In genomic region chr18:34767601-34768027, GRCh38 we compare ENCODE assay signal across 11 cellular contexts. TPM values are rescaled to one million over a fixed set of nuclear protein-coding genes. Genes with fewer than 3 reads are reported as not detected.
DNase-seq lines count a peak whose midpoint lies in the region; ATAC-seq and TF ChIP-seq lines count a peak whose summit lies in the region.
"Had no signal": no experiment of that assay in that cellular context is flagged by ENCODE, and none has a peak within 500 bp of the region (broad histone marks: within the 10 kb centered on the region; RNA-seq: fewer than 3 reads in every experiment).

No MANE protein-coding gene starts in this region.

- H3K36me3 ChIP-seq in brain microvascular endothelial cell (replicated peaks) (no peaks in the 10 kb centered on the region), osteoblast (ENCODE audit: insufficient read depth, low read length) (no peaks in the 10 kb centered on the region)

- H3K4me3 ChIP-seq in brain microvascular endothelial cell (ENCODE audit: low read depth, low read length), result no peak overlapping the region
- H3K4me3 ChIP-seq in osteoblast (ENCODE audit: insufficient read depth, low read length), result no peak overlapping the region
- H3K4me3 ChIP-seq: SK-N-MC had no signal

- TF ChIP-seq CTCF in brain microvascular endothelial cell (IDR thresholded peaks at IDR 0.05; ENCODE audit: low read depth, low read length, missing control alignments) (no peak), osteoblast (IDR thresholded peaks at IDR 0.05; ENCODE audit: extremely low read depth, low read depth, low read length) (no peak)

- H3K4me1 ChIP-seq in osteoblast (ENCODE audit: insufficient read depth, low read length), result peaks cover 30% of the 10 kb centered on the region

- H2AFZ ChIP-seq in osteoblast (ENCODE audit: low read length), result no peak overlapping the region

- H3K4me2 ChIP-seq in osteoblast (ENCODE audit: insufficient read depth, low read length), result peak overlapping the region; percentile 59

- peak; percentile 62 for ATAC-seq in HG02885 (IDR thresholded peaks at IDR 0.05; ENCODE audit: poor library complexity, unreplicated experiment)
- ATAC-seq in HG03139 (IDR thresholded peaks at IDR 0.05; ENCODE audit: unreplicated experiment), result no peak
- ATAC-seq in GM19397 (IDR thresholded peaks at IDR 0.05; ENCODE audit: unreplicated experiment), result no peak

- H3K79me2 ChIP-seq in osteoblast (ENCODE audit: insufficient read depth, low read length), result no peaks in the 10 kb centered on the region

- H3K27ac ChIP-seq in brain microvascular endothelial cell (peak overlapping the region; percentile 88), osteoblast (ENCODE audit: low read depth, low read length) (peak overlapping the region; percentile 86)
- H3K27ac ChIP-seq: SK-N-MC had no signal

- H3K27me3 ChIP-seq in brain microvascular endothelial cell (replicated peaks) (no peaks in the 10 kb centered on the region), osteoblast (ENCODE audit: insufficient read depth, low read length) (no peaks in the 10 kb centered on the region)

- no peaks in the 10 kb centered on the region for H3K9me3 ChIP-seq in osteoblast (ENCODE audit: low read depth, low read length)

- DNase-seq in GM04504 (ENCODE audit: low read depth), result peak; percentile 79
- DNase-seq in brain microvascular endothelial cell, result peak; percentile 86
- peak; percentile 27 for DNase-seq in osteoblast (ENCODE audit: insufficient read length, low spot score, missing footprints)
- DNase-seq in D341Med (ENCODE audit: low spot score), result no peak
- no peak for DNase-seq in DMS53 (lab: John Stamatoyannopoulos, UW)
- DNase-seq: activated CD4-positive, alpha-beta T cell treated with anti-CD3 and anti-CD28 coated beads, Interleukin-2, amount 50 U/mL, for 48 hours; retina had no signal

- no peaks in the 10 kb centered on the region for H4K20me1 ChIP-seq in osteoblast (ENCODE audit: insufficient read depth, low read length)

- in situ Hi-C loops in brain microvascular endothelial cell (cut with HindIII; ENCODE audit: low pct_ligation_motif_present, low sequenced_read_pairs), result no loop called here

RNA-seq across cellular contexts. Expression of gene DTNA, which starts 57.5 kb away (rescaled TPM):
- total RNA-seq in osteoblast, result 10.1 and 11.5 TPM in 2 replicates

Comparison
In these comparisons a context has a peak if more than half of its experiments do, and no peak if none do; other contexts are left out.
1. DNase-seq: peak in GM04504 (single experiment), brain microvascular endothelial cell (single experiment) and osteoblast (single experiment); none in D341Med (single experiment) and DMS53 (single experiment).